8 cellular contexts compared by ENCODE assay signal in the genomic region with DNA sequence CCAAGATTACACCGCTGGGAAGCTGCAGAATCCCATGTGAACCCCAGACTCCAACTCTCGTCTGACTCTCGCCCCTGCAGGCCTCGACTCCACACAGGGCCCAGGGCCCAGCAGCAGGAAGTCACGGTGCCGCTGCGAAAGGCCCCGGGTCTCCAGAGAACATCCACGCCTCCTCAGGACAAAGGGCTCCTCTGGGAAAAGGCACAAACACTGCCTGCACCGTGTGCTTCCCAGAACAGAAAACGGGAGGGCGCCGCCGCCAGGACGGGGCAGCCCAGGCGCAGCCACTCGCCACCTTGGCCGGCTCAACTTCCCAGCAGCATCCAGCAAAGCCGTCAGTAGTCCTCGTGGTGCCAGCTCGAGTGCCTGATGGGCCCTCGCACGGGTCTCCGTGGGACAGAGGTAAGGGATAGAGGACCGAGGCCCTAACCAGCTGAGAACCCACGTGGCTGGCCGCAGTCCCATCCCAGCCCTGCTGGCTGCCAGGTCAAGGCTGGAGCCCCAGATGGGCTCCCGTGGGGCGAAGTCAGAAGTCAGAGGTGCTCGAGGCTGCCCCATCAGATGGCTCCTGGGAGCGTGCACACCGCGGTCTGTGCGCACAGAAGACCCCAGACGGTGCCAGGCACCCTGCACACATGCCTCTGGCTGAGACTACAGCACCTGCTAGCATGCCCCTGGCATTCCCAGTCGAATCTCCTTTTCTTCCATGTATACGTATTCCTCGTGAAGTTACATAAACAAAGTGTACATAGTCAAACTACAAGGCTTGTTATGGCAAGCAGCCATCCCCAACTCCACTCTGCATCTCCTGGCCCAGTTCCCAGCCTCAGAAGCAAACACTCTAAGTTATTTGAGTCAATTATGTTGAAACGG.
DNase-seq lines count a peak whose midpoint lies in the region; ATAC-seq and TF ChIP-seq lines count a peak whose summit lies in the region.

No MANE protein-coding gene starts in this region.

- no peak overlapping the region for H2AFZ ChIP-seq in neural progenitor cell (replicated peaks)

- H3K9ac ChIP-seq in neural progenitor cell: no peak overlapping the region

- no peaks in the 10 kb centered on the region for H4K20me1 ChIP-seq in neural progenitor cell (ENCODE audit: low read depth)

- H3K36me3 Mint-ChIP-seq in chondrocyte (ENCODE audit: low read depth) (peaks cover 12% of the 10 kb centered on the region), neural progenitor cell (peaks cover 29% of the 10 kb centered on the region), T-helper 17 cell (ENCODE audit: low read depth) (peaks cover 4% of the 10 kb centered on the region), CD14-positive monocyte (peaks cover 51 to 60% of the 10 kb centered on the region in 2 donors)

- no peaks in the 10 kb centered on the region for H3K27me3 Mint-ChIP-seq in chondrocyte (ENCODE audit: low read depth)
- H3K27me3 Mint-ChIP-seq in neural progenitor cell (ENCODE audit: insufficient read depth, low read depth): peaks cover 7% of the 10 kb centered on the region
- H3K27me3 Mint-ChIP-seq in T-helper 17 cell: no peaks in the 10 kb centered on the region
- H3K27me3 Mint-ChIP-seq in CD14-positive monocyte (ENCODE audit: low read depth in 3 of 3): peaks cover 0 to 2% (median 1%) of the 10 kb centered on the region in 3 donors

- intact Hi-C loops in CD14-positive monocyte (cut with micrococcal nuclease): no loop called here

- H3K27ac ChIP-seq in neural progenitor cell (no peak overlapping the region), coronary artery (no peak overlapping the region)

- no peaks in the 10 kb centered on the region for H3K27me3 ChIP-seq in neural progenitor cell

- H3K36me3 ChIP-seq in neural progenitor cell: peaks cover 5% of the 10 kb centered on the region

- ATAC-seq in HG03196 (IDR thresholded peaks at IDR 0.05; ENCODE audit: unreplicated experiment) (no peak), T-helper 17 cell (no peak)

- H3K4me3 ChIP-seq in neural progenitor cell (no peak overlapping the region), coronary artery (no peak overlapping the region)

- no peaks in the 10 kb centered on the region for H3F3A ChIP-seq in neural progenitor cell (ENCODE audit: low read depth)

- H3K27ac Mint-ChIP-seq in chondrocyte (ENCODE audit: unreplicated experiment) (peak overlapping the region; percentile 83), neural progenitor cell (peak overlapping the region; percentile 69), T-helper 17 cell (no peak overlapping the region), CD14-positive monocyte (peak overlapping the region in 1 of 7 donors; percentile 7)

- TF ChIP-seq CTCF in chondrocyte (IDR thresholded peaks at IDR 0.05) (no peak), neural progenitor cell (IDR thresholded peaks at IDR 0.05) (no peak), coronary artery (IDR thresholded peaks at IDR 0.05) (no peak), CD14-positive monocyte (IDR thresholded peaks at IDR 0.05) (no peak)

- H3K4me3 Mint-ChIP-seq in chondrocyte (ENCODE audit: unreplicated experiment) (no peak overlapping the region), neural progenitor cell (no peak overlapping the region), T-helper 17 cell (no peak overlapping the region), CD14-positive monocyte (no peak overlapping the region)

- H3K4me1 ChIP-seq in neural progenitor cell: peaks cover 19% of the 10 kb centered on the region

- DNase-seq in COLO668 (lab: John Stamatoyannopoulos, UW; ENCODE audit: unreplicated experiment) (peak; percentile 72), NCI-H1694 treated with DMSO at 0.1 percent for 48 hours (lab: John Stamatoyannopoulos, UW) (peak; percentile 17), chondrocyte (ENCODE audit: low spot score) (no peak), neural progenitor cell (ENCODE audit: low spot score) (no peak), T-helper 17 cell (no peak), coronary artery (ENCODE audit: low spot score) (no peak), CD14-positive monocyte (ENCODE audit: low spot score) (no peak)

- H3K4me1 Mint-ChIP-seq in chondrocyte (ENCODE audit: low read depth) (peaks cover 56% of the 10 kb centered on the region), neural progenitor cell (peaks cover 30% of the 10 kb centered on the region), T-helper 17 cell (peaks cover 8% of the 10 kb centered on the region), CD14-positive monocyte (peaks cover 5% of the 10 kb centered on the region)

- no peaks in the 10 kb centered on the region for H3K79me2 ChIP-seq in neural progenitor cell (ENCODE audit: low read depth)

- no peak overlapping the region for H3K4me2 ChIP-seq in neural progenitor cell

- H3K9me3 Mint-ChIP-seq in chondrocyte (ENCODE audit: low read depth) (no peaks in the 10 kb centered on the region), neural progenitor cell (no peaks in the 10 kb centered on the region), CD14-positive monocyte (peaks cover 0 to 3% (median 0%) of the 10 kb centered on the region in 7 donors)

- H3K9me3 ChIP-seq in neural progenitor cell (ENCODE audit: low read depth) (no peaks in the 10 kb centered on the region), T-helper 17 cell (ENCODE audit: control insufficient read depth, low read length, poor library complexity, severe bottlenecking) (no peaks in the 10 kb centered on the region)

Comparison
In these comparisons a context has a peak if more than half of its experiments do, and no peak if none do; other contexts are left out.
1. DNase-seq: peak in COLO668 (single experiment) and NCI-H1694 treated with DMSO at 0.1 percent for 48 hours (single experiment); none in chondrocyte (single experiment), neural progenitor cell (single experiment), T-helper 17 cell (0 of 3), coronary artery (single experiment) and CD14-positive monocyte (single experiment).